ENCODE assay signal across 8 cellular contexts in the genomic region with DNA sequence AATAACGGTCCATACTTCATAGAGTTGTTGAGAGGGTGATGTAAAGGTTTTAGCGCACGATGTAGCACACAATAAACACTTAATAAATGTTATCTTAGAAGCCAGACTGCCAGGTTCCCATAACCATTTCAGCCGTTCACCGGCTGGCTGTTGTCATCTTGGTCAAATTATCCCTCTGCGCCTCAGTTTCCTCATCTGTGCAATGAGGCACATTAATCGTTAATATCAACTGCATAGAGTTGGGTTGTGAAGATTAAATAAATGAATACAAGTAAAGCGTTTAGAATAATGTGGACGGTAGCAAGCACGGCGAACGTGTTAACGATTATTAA. TPM values are rescaled to one million over a fixed set of nuclear protein-coding genes. Genes with fewer than 3 reads are reported as not detected.
DNase-seq lines count a peak whose midpoint lies in the region; ATAC-seq, FAIRE-seq and TF ChIP-seq lines count a peak whose summit lies in the region.

No MANE protein-coding gene starts in this region.

- H3K4me1 ChIP-seq in GM12878 (ENCODE audit: control insufficient read depth, insufficient read depth, low read length) (peaks cover 17% of the 10 kb centered on the region), upper lobe of right lung (peaks cover 40% of the 10 kb centered on the region)

- H3K9me3 Mint-ChIP-seq in activated naive CD4-positive, alpha-beta T cell treated with anti-CD3 and anti-CD28 coated beads for 36 hours = no peaks in the 10 kb centered on the region
- no peaks in the 10 kb centered on the region for H3K9me3 Mint-ChIP-seq in memory B cell

- WGBS in GM12878 (ENCODE audit: insufficient coverage, insufficient replicate concordance, low lambda C conversion rate, missing lambda C conversion rate) = 54% methylated on average over 13 of the region's 13 CpGs

- TF ChIP-seq RAD21 in GM12878 (IDR thresholded peaks at IDR 0.05; ENCODE audit: insufficient read depth, low read depth, low read length) = no peak

- H3K9me3 ChIP-seq in GM12878 (replicated peaks; ENCODE audit: control insufficient read depth, insufficient read depth, low read length) (no peaks in the 10 kb centered on the region), upper lobe of right lung (no peaks in the 10 kb centered on the region)

- H3K4me3 ChIP-seq in GM12878 (peak overlapping the region; percentile 56), upper lobe of right lung (peak overlapping the region; percentile 100)

- peak overlapping the region; percentile 88 for H3K4me3 Mint-ChIP-seq in activated naive CD4-positive, alpha-beta T cell treated with anti-CD3 and anti-CD28 coated beads for 36 hours
- peak overlapping the region; percentile 91 for H3K4me3 Mint-ChIP-seq in memory B cell

- TF ChIP-seq CTCF in GM12878 (IDR thresholded peaks at IDR 0.05 in 2 of 3, conservative IDR thresholded peaks at IDR 0.05 in 1 of 3; ENCODE audit: control insufficient read depth in 2 of 3, extremely low read depth in 1 of 3, insufficient read depth in 1 of 3, low read depth in 3 of 3, low read length in 3 of 3) = no peak
- no peak for TF ChIP-seq CTCF in upper lobe of right lung (IDR thresholded peaks at IDR 0.05)

- CTCF ChIA-PET in activated naive CD4-positive, alpha-beta T cell treated with anti-CD3 and anti-CD28 coated beads for 36 hours (lab: Charles Lee) = interaction anchor here (1.2 kb wide), 1 partner anchor 9 kb away, joined by 7 read pairs; no protein-coding TSS in a partner anchor
- CTCF ChIA-PET in GM12878 (lab: Yijun Ruan, JAX) = interaction anchor here (1.5 to 1.6 kb wide), 2 partner anchors 9 to 385 kb away, joined by 3 to 4 read pairs; no protein-coding TSS in a partner anchor

- POLR2A ChIA-PET in GM12878 (lab: Charles Lee) = interaction anchor here (1.1 to 1.3 kb wide), 2 partner anchors 10 to 26 kb away, joined by 3 read pairs; no protein-coding TSS in a partner anchor

- H4K20me1 ChIP-seq in GM12878 (ENCODE audit: control insufficient read depth, insufficient read depth) = no peaks in the 10 kb centered on the region

- H3K27me3 Mint-ChIP-seq in activated naive CD4-positive, alpha-beta T cell treated with anti-CD3 and anti-CD28 coated beads for 36 hours (ENCODE audit: low read depth) = no peaks in the 10 kb centered on the region
- no peaks in the 10 kb centered on the region for H3K27me3 Mint-ChIP-seq in memory B cell

- H3K79me2 ChIP-seq in GM12878 (ENCODE audit: control insufficient read depth, insufficient read depth, low read length) = peaks cover 46% of the 10 kb centered on the region

- RAD21 ChIA-PET in GM12878 (lab: Charles Lee; ENCODE audit: unreplicated experiment) = no interaction called here

- no peak for DNase-seq in activated naive CD4-positive, alpha-beta T cell treated with anti-CD3 and anti-CD28 coated beads for 36 hours
- DNase-seq in activated naive CD4-positive, alpha-beta T cell (lab: John Stamatoyannopoulos, UW) = no peak
- DNase-seq in GM12878 (ENCODE audit: low read depth, low spot score) (no peak), memory B cell (ENCODE audit: low spot score in 2 of 2) (no peak), upper lobe of right lung (no peak), HK-2 (ENCODE audit: unreplicated experiment) (no peak), NCI-H524 (lab: John Stamatoyannopoulos, UW) (no peak)

- H3K4me2 ChIP-seq in GM12878 (ENCODE audit: control insufficient read depth, insufficient read depth) = peak overlapping the region; percentile 73

- TF ChIP-seq POLR2A in GM12878 (IDR thresholded peaks at IDR 0.05; ENCODE audit: low read depth, low read length) = no peak

- peaks cover 46% of the 10 kb centered on the region for H3K4me1 Mint-ChIP-seq in activated naive CD4-positive, alpha-beta T cell treated with anti-CD3 and anti-CD28 coated beads for 36 hours (ENCODE audit: low read depth)
- peaks cover 41% of the 10 kb centered on the region for H3K4me1 Mint-ChIP-seq in memory B cell

- FAIRE-seq in GM12878 (lab: Jason Lieb, UNC) = no peak

- TSS peak; percentile 98 for BruUV-seq in GM12878 (replicated peaks; lab: Mats Ljungman, UMichigan)

- ATAC-seq in GM12878 = no peak
- ATAC-seq in memory B cell (ENCODE audit: low read depth) = no peak
- ATAC-seq in upper lobe of right lung = no peak
- ATAC-seq in GM18511 (IDR thresholded peaks at IDR 0.05; ENCODE audit: unreplicated experiment) = no peak

- H3K36me3 ChIP-seq in GM12878 (ENCODE audit: control insufficient read depth in 2 of 2, insufficient read depth in 2 of 2, low read length in 1 of 2) (no peaks in the 10 kb centered on the region; a peak in 1 of 4 replicates), upper lobe of right lung (no peaks in the 10 kb centered on the region)

- H3K27ac ChIP-seq in GM12878 (ENCODE audit: control insufficient read depth, insufficient read depth) (peak overlapping the region; percentile 56), upper lobe of right lung (peak overlapping the region; percentile 85)

- intact Hi-C loops in activated naive CD4-positive, alpha-beta T cell treated with anti-CD3 and anti-CD28 coated beads for 36 hours (cut with micrococcal nuclease) = loop anchor here (1.0 to 2.0 kb wide), 10 partner anchors 32 to 819 kb away; a partner anchor contains a TSS
- intact Hi-C loops in GM12878 (cut with micrococcal nuclease; ENCODE audit: unreplicated experiment) (loop anchor here (5.0 kb wide), 1 partner anchor 274 kb away; a partner anchor contains a TSS), upper lobe of right lung (cut with DNase I) (no loop called here)

- peaks cover 17% of the 10 kb centered on the region for H3K36me3 Mint-ChIP-seq in activated naive CD4-positive, alpha-beta T cell treated with anti-CD3 and anti-CD28 coated beads for 36 hours (ENCODE audit: low read depth)
- peaks cover 14% of the 10 kb centered on the region for H3K36me3 Mint-ChIP-seq in memory B cell

- peak overlapping the region; percentile 68 for H3K9ac ChIP-seq in GM12878 (ENCODE audit: control insufficient read depth, insufficient read depth, low read length)

- H3K27me3 ChIP-seq in GM12878 (replicated peaks in 1 of 2; ENCODE audit: control insufficient read depth in 2 of 2, insufficient read depth in 2 of 2, low read length in 1 of 2) (no peaks in the 10 kb centered on the region), upper lobe of right lung (no peaks in the 10 kb centered on the region)

- H2AFZ ChIP-seq in GM12878 (ENCODE audit: control insufficient read depth, low read depth, low read length) = peak overlapping the region; percentile 87

- TF ChIP-seq EP300 in GM12878 (IDR thresholded peaks at IDR 0.05; ENCODE audit: borderline replicate concordance in 1 of 2, control insufficient read depth in 1 of 2, low read depth in 2 of 2, low read length in 2 of 2) = no peak

- in situ Hi-C loops in GM12878 (cut with MboI) = loop anchor here (5.0 kb wide), 1 partner anchor 286 kb away; a partner anchor contains a TSS

- peak overlapping the region; percentile 88 for H3K27ac Mint-ChIP-seq in activated naive CD4-positive, alpha-beta T cell treated with anti-CD3 and anti-CD28 coated beads for 36 hours
- H3K27ac Mint-ChIP-seq in memory B cell = peak overlapping the region; percentile 97

- SMC1A ChIA-PET in GM12878 (lab: Charles Lee; ENCODE audit: uncharacterized antibody, unreplicated experiment) = interaction anchor here (0.8 kb wide), 1 partner anchor 9 kb away, joined by 3 read pairs; no protein-coding TSS in a partner anchor

TF ChIP-seq in GM12878, 131 proteins besides CTCF, POLR2A, EP300 and RAD21 (continues in another document):
- TF ChIP-seq NR2C2 (IDR thresholded peaks at IDR 0.05; ENCODE audit: borderline replicate concordance, control insufficient read depth, insufficient read length, low read depth) = no peak
- TF ChIP-seq SREBF1 (IDR thresholded peaks at IDR 0.05; ENCODE audit: low read length) = no peak

RNA-seq across cellular contexts. Expression of a gene that starts 0.4 kb away (rescaled TPM):
- 100 to 1,000 TPM; 138 to 143 TPM for total RNA-seq in activated naive CD4-positive, alpha-beta T cell treated with anti-CD3 and anti-CD28 coated beads for 36 hours
- 68.6 and 72.2 TPM in 2 replicates for total RNA-seq in GM12878 (2013; cell fraction: nucleolus; rRNA removed)
- 30.2 and 32.9 TPM in 2 replicates for total RNA-seq in GM12878 (2014; rRNA removed)
- 35.2 and 35.8 TPM in 2 replicates for total RNA-seq in GM12878 (2014; rRNA removed; fragmentation: Illumina TruSeq; extraction: Trizol)
- total RNA-seq in GM12878 (2021) = 156 and 167 TPM in 2 replicates
- 60.4 TPM for polyA plus RNA-seq in GM12878 (2011; ENCODE audit: low read depth)
- 29.3 and 45.9 TPM in 2 replicates for polyA plus RNA-seq in GM12878 (2011; rRNA removed)
- polyA plus RNA-seq in GM12878 (2011; cell fraction: cytosol; rRNA removed) = 46.6 and 163 TPM in 2 replicates
- polyA plus RNA-seq in GM12878 (2011; cell fraction: nucleus; rRNA removed) = 76.8 and 77.5 TPM in 2 replicates
- 96.7 and 104 TPM in 2 replicates for polyA plus RNA-seq in GM12878 (2012)
- 68.1 and 171 TPM in 2 replicates for polyA plus RNA-seq in GM12878 (2014; fragmentation: Illumina TruSeq; extraction: Trizol)
- 10 to 100 TPM; 14.2 to 14.4 TPM for polyA plus RNA-seq in GM12878 (2014; fragmentation: Nextera tagmentation; extraction: Ambion mirVana)
- polyA plus RNA-seq in GM12878 (2014; rRNA removed) = 27.3 and 35.1 TPM in 2 replicates
- 100 to 1,000 TPM; 159 to 173 TPM for polyA plus RNA-seq in GM12878 (2016; fragmentation: Nextera tagmentation; extraction: Ambion mirVana)
- polyA minus RNA-seq in GM12878 (2011; rRNA and poly(A)+ RNA removed) = 45.8 and 52.1 TPM in 2 replicates
- 21.9 and 37.1 TPM in 2 replicates for polyA minus RNA-seq in GM12878 (2011; cell fraction: cytosol; rRNA and poly(A)+ RNA removed)
- 18.9 and 34.3 TPM in 2 replicates for polyA minus RNA-seq in GM12878 (2011; cell fraction: nucleus; rRNA and poly(A)+ RNA removed)
- 133 TPM for total RNA-seq in upper lobe of right lung
